Comparison of ENCODE assay signal across 8 cellular contexts in genomic region chr2:216082388-216082733, GRCh38. TPM values are rescaled to one million over a fixed set of nuclear protein-coding genes. Genes with fewer than 3 reads are reported as not detected.
DNase-seq lines count a peak whose midpoint lies in the region; ATAC-seq and TF ChIP-seq lines count a peak whose summit lies in the region.

No MANE protein-coding gene starts in this region.

- H3K36me3 Mint-ChIP-seq in progenitor cell of endocrine pancreas (ENCODE audit: insufficient read depth): no peaks in the 10 kb centered on the region

- H3K4me3 ChIP-seq in GM12864 (ENCODE audit: low read depth, low read length): peak overlapping the region; percentile 92
- peak overlapping the region; percentile 59 to 86 for H3K4me3 ChIP-seq in Panc1 (ENCODE audit: low read depth in 2 of 2, low read length in 2 of 2)
- peak overlapping the region; percentile 79 for H3K4me3 ChIP-seq in epithelial cell of proximal tubule (ENCODE audit: low read depth, low read length)

- no peaks in the 10 kb centered on the region for H3K9me3 Mint-ChIP-seq in progenitor cell of endocrine pancreas (ENCODE audit: low read depth)

- no peaks in the 10 kb centered on the region for H3K27me3 ChIP-seq in Panc1 (ENCODE audit: control insufficient read depth, insufficient read depth, low read length)

- H3K4me3 Mint-ChIP-seq in progenitor cell of endocrine pancreas (ENCODE audit: low read depth): peak overlapping the region; percentile 78

- TF ChIP-seq CTCF in GM12864 (IDR thresholded peaks at IDR 0.05; ENCODE audit: low read depth, low read length, missing control alignments) (no peak), Panc1 (IDR thresholded peaks at IDR 0.05) (no peak), epithelial cell of proximal tubule (conservative IDR thresholded peaks at IDR 0.05; ENCODE audit: low read depth, low read length) (no peak), progenitor cell of endocrine pancreas (IDR thresholded peaks at IDR 0.05; ENCODE audit: unreplicated experiment) (no peak)

- in situ Hi-C loops in Panc1 (cut with HindIII; ENCODE audit: low pct_unique_long_range_greater_than_20kb, low sequenced_read_pairs): no loop called here

- H3K9me3 ChIP-seq in Panc1 (ENCODE audit: control insufficient read depth, insufficient read depth, low read depth, low read length): no peaks in the 10 kb centered on the region

- BruUV-seq in Panc1 (replicated peaks; lab: Mats Ljungman, UMichigan): TSS peak; percentile 74

- POLR2A ChIA-PET in Panc1 (lab: Charles Lee): no interaction called here

- peaks cover 11% of the 10 kb centered on the region; the same call in 1 of the 2 replicates for H3K4me1 ChIP-seq in Panc1 (ENCODE audit: control insufficient read depth, insufficient read depth, low read length)

- peaks cover 31% of the 10 kb centered on the region for H3K4me1 Mint-ChIP-seq in progenitor cell of endocrine pancreas (ENCODE audit: low read depth)

- ATAC-seq in Panc1: 0 out of 2 replicates have a peak, but pooled peaks have one; percentile 30
- no peak for ATAC-seq in left colon
- no peak for ATAC-seq in HG03457 (IDR thresholded peaks at IDR 0.05; ENCODE audit: unreplicated experiment)
- no peak for ATAC-seq in GM18870 (IDR thresholded peaks at IDR 0.05; ENCODE audit: unreplicated experiment)

- intact Hi-C loops in Panc1 (cut with micrococcal nuclease; ENCODE audit: unreplicated experiment): no loop called here
- intact Hi-C loops in left colon (cut with DNase I, micrococcal nuclease): no loop called here

- DNase-seq in GM12864 (ENCODE audit: low read depth): no peak
- DNase-seq in Panc1 (ENCODE audit: low read depth, low spot score): no peak
- DNase-seq in epithelial cell of proximal tubule (ENCODE audit: low read depth): no peak
- no peak for DNase-seq in progenitor cell of endocrine pancreas (ENCODE audit: low spot score, unreplicated experiment)
- no peak for DNase-seq in left colon
- no peak for DNase-seq in GM19238 (ENCODE audit: insufficient read length, low spot score)

- CTCF ChIA-PET in Panc1 (lab: Charles Lee): no interaction called here

- H3K27ac ChIP-seq in Panc1 (ENCODE audit: low read length): peak overlapping the region; percentile 69

- H3K27me3 Mint-ChIP-seq in progenitor cell of endocrine pancreas: peaks cover 13% of the 10 kb centered on the region

- peak overlapping the region; percentile 95 for H3K27ac Mint-ChIP-seq in progenitor cell of endocrine pancreas

- H3K36me3 ChIP-seq in Panc1 (ENCODE audit: control insufficient read depth, insufficient read depth, low read length): no peaks in the 10 kb centered on the region

RNA-seq across cellular contexts. Expression of gene TMEM169, which starts 0.6 kb away (rescaled TPM):
- total RNA-seq in Panc1 (2021; ENCODE audit: unreplicated experiment) (0.74 TPM), epithelial cell of proximal tubule (2.9 and 3.1 TPM in 2 replicates), progenitor cell of endocrine pancreas (3.6 and 3.8 TPM in 2 replicates), left colon (under 1 TPM; 0.22 to 0.37 TPM)
- polyA plus RNA-seq in Panc1 (2012; ENCODE audit: insufficient read length): 1.6 TPM

RNA-seq across cellular contexts. Expression of gene PECR, which starts 0.8 kb away (rescaled TPM):
- total RNA-seq in Panc1 (2021; ENCODE audit: unreplicated experiment): 16.5 TPM
- polyA plus RNA-seq in Panc1 (2012; ENCODE audit: insufficient read length): 19.2 TPM
- total RNA-seq in epithelial cell of proximal tubule: 12.3 and 16.7 TPM in 2 replicates
- 14.2 and 14.8 TPM in 2 replicates for total RNA-seq in progenitor cell of endocrine pancreas
- total RNA-seq in left colon: 10 to 100 TPM; 20.2 to 26.6 TPM

RNA-seq across cellular contexts. Expression of gene XRCC5, which starts 26.8 kb away (rescaled TPM):
- total RNA-seq in Panc1 (2021; ENCODE audit: unreplicated experiment): 322 TPM
- 173 TPM for polyA plus RNA-seq in Panc1 (2012; ENCODE audit: insufficient read length)
- 358 and 360 TPM in 2 replicates for total RNA-seq in epithelial cell of proximal tubule
- 378 and 386 TPM in 2 replicates for total RNA-seq in progenitor cell of endocrine pancreas
- total RNA-seq in left colon: 100 to 1,000 TPM; 163 to 189 TPM
